Comparison of ENCODE assay signal across 19 cellular contexts in the genomic region with DNA sequence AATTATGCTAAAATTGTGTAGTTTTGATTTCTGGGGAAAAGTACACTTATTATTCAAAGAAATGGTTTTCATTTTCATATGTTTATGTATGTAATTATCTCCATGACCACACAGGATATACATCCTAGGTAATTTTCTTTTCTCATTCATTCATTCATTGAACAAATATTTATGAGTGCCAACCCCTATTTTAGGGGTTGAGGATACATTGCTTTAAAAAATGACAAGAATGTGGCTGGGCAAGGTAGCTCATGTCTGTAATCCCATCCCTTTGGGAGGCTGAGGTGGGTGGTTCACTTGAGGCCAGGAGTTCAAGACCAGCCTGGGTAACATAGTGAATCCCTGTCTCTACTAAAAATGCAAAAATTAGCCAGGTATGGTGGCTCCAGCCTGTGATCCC. TPM values are rescaled to one million over a fixed set of nuclear protein-coding genes. Genes with fewer than 3 reads are reported as not detected.
DNase-seq lines count a peak whose midpoint lies in the region; ATAC-seq and TF ChIP-seq lines count a peak whose summit lies in the region.
"Had no signal": no experiment of that assay in that cellular context is flagged by ENCODE, and none has a peak within 500 bp of the region (broad histone marks: within the 10 kb centered on the region; RNA-seq: fewer than 3 reads in every experiment).

No MANE protein-coding gene starts in this region.

- peak overlapping the region; percentile 3 for H3K27ac Mint-ChIP-seq in central memory CD8-positive, alpha-beta T cell (ENCODE audit: low read depth)
- peak overlapping the region; percentile 42 for H3K27ac Mint-ChIP-seq in memory B cell
- H3K27ac Mint-ChIP-seq: H9 had no signal

- DNase-seq in RWPE1 (ENCODE audit: low spot score), result peak; percentile 10
- no peak for DNase-seq in central memory CD8-positive, alpha-beta T cell (ENCODE audit: low spot score in 2 of 2)
- no peak for DNase-seq in memory B cell (ENCODE audit: low spot score in 2 of 2)
- no peak for DNase-seq in GM19238 (ENCODE audit: insufficient read length, low spot score)
- DNase-seq in cerebellar nuclear complex (lab: John Stamatoyannopoulos, UW), result no peak
- DNase-seq in aorta, result no peak
- DNase-seq: ACHN; BE2C; C1 segment of cervical spinal cord; CD4-positive, CD25-positive, alpha-beta regulatory T cell; CD8-positive, alpha-beta memory T cell; COR-L47; DMS 273 treated with DMSO at 0.1 percent for 48 hours; DMS53; DND-41; EL; H9 had no signal

- peaks cover 6% of the 10 kb centered on the region for H3K4me1 Mint-ChIP-seq in central memory CD8-positive, alpha-beta T cell
- peaks cover 2% of the 10 kb centered on the region for H3K4me1 Mint-ChIP-seq in memory B cell
- H3K4me1 Mint-ChIP-seq: CD8-positive, alpha-beta memory T cell; H9 had no signal

- peaks cover 7% of the 10 kb centered on the region for H3K36me3 Mint-ChIP-seq in central memory CD8-positive, alpha-beta T cell (ENCODE audit: insufficient read depth)
- peaks cover 20% of the 10 kb centered on the region for H3K36me3 Mint-ChIP-seq in memory B cell

- no peaks in the 10 kb centered on the region for H3K9me3 Mint-ChIP-seq in central memory CD8-positive, alpha-beta T cell
- H3K9me3 Mint-ChIP-seq in memory B cell, result no peaks in the 10 kb centered on the region
- H3K9me3 Mint-ChIP-seq: CD4-positive, CD25-positive, alpha-beta regulatory T cell; CD8-positive, alpha-beta memory T cell; H9 had no signal

- H3K27me3 ChIP-seq in aorta (ENCODE audit: control insufficient read depth in 1 of 2, insufficient read depth in 2 of 2, low read length in 1 of 2), result no peaks in the 10 kb centered on the region
- H3K27me3 ChIP-seq: BE2C had no signal

- H3K27ac ChIP-seq in RWPE1, result no peak overlapping the region
- no peak overlapping the region for H3K27ac ChIP-seq in aorta (ENCODE audit: low read depth in 1 of 2, low read length in 2 of 2)

- no peaks in the 10 kb centered on the region for H3K4me1 ChIP-seq in aorta (ENCODE audit: control insufficient read depth in 1 of 2, insufficient read depth in 2 of 2, low read length in 2 of 2)
- H3K4me1 ChIP-seq: BE2C had no signal

- ATAC-seq in central memory CD8-positive, alpha-beta T cell (replicated peaks; ENCODE audit: extremely low read depth, poor library complexity, severe bottlenecking), result no peak
- no peak for ATAC-seq in memory B cell (ENCODE audit: low read depth)
- ATAC-seq in GM19397 (IDR thresholded peaks at IDR 0.05; ENCODE audit: unreplicated experiment), result no peak
- no peak for ATAC-seq in aorta (ENCODE audit: low FRiP score)
- ATAC-seq: GM12878 had no signal

- no peaks in the 10 kb centered on the region for H3K9me3 ChIP-seq in aorta (ENCODE audit: control insufficient read depth, low read length)
- H3K9me3 ChIP-seq: BE2C had no signal

- POLR2A ChIA-PET in RWPE1 (lab: Yijun Ruan, JAX; ENCODE audit: low non-redundant PET), result no interaction called here

- peaks cover 0 to 5% of the 10 kb centered on the region in 2 donors for H3K36me3 ChIP-seq in aorta (ENCODE audit: control insufficient read depth in 1 of 2, insufficient read depth in 2 of 2, low read length in 1 of 2)
- H3K36me3 ChIP-seq: BE2C had no signal

- TF ChIP-seq CTCF in RWPE1 (conservative IDR thresholded peaks at IDR 0.05; ENCODE audit: low read depth), result no peak

- H3K27me3 Mint-ChIP-seq in central memory CD8-positive, alpha-beta T cell, result no peaks in the 10 kb centered on the region
- H3K27me3 Mint-ChIP-seq in memory B cell, result no peaks in the 10 kb centered on the region
- H3K27me3 Mint-ChIP-seq: CD4-positive, CD25-positive, alpha-beta regulatory T cell; CD8-positive, alpha-beta memory T cell had no signal

- no peak overlapping the region for H3K4me3 ChIP-seq in aorta (ENCODE audit: low read length in 2 of 2)
- H3K4me3 ChIP-seq: GM12878 had no signal

- CTCF ChIA-PET in RWPE1 (lab: Yijun Ruan, JAX), result no interaction called here

- no peak overlapping the region for H3K4me3 Mint-ChIP-seq in central memory CD8-positive, alpha-beta T cell
- H3K4me3 Mint-ChIP-seq in memory B cell, result no peak overlapping the region
- H3K4me3 Mint-ChIP-seq: CD4-positive, CD25-positive, alpha-beta regulatory T cell; H9 had no signal

- intact Hi-C loops in aorta (cut with DNase I), result no loop called here

RNA-seq across cellular contexts. Expression of a gene that starts 40.9 kb away (rescaled TPM):
- total RNA-seq in aorta, result 10 to 100 TPM; 14.4 to 17.5 TPM
- 10 to 100 TPM in 1 of 2 donors, 1 to 10 TPM in 1; 6.1 to 10.5 TPM for polyA plus RNA-seq in aorta

RNA-seq across cellular contexts. Expression of a gene that starts 45.3 kb away (rescaled TPM):
- total RNA-seq in aorta, result 10 to 100 TPM in 1 of 2 donors, 1 to 10 TPM in 1; 7.9 to 12.9 TPM
- 1 to 10 TPM; 3.9 to 5.6 TPM for polyA plus RNA-seq in aorta
